Comparison of ENCODE assay signal across 8 cellular contexts in genomic region chr6:116511424-116512131, GRCh38. TPM values are rescaled to one million over a fixed set of nuclear protein-coding genes. Genes with fewer than 3 reads are reported as not detected.
DNase-seq lines count a peak whose midpoint lies in the region; ATAC-seq, FAIRE-seq and TF ChIP-seq lines count a peak whose summit lies in the region.

CALHM5 (plus strand) TSS chr6:116511639; CDS start chr6:116511697, 58 bp downstream.

- H3K9ac ChIP-seq in HUES6 (ENCODE audit: low read length) (peak within 1 kb of the TSS; percentile 5), K562 (ENCODE audit: insufficient read depth in 1 of 2, low read depth in 2 of 2, low read length in 2 of 2) (peak within 1 kb of the TSS in 1 of 2 experiments; percentile 75; a peak in 1 of 4 replicates)

- DNase-seq in AG20443 (ENCODE audit: low spot score) (peak; percentile 83), K562 (ENCODE audit: extremely low read depth in 1 of 4, low spot score in 3 of 4) (peak; percentile 33 to 75 (median 42)), kidney epithelial cell (ENCODE audit: low read depth) (peak; percentile 59), substantia nigra (lab: John Stamatoyannopoulos, UW) (peak in 4 of 49 donors; percentile 1 to 19 (median 4))

- H3K36me3 ChIP-seq in HUES6 (ENCODE audit: control insufficient read depth, insufficient read depth, low read length) (no peaks in the 10 kb centered on the region), K562 (ENCODE audit: control insufficient read depth, insufficient read depth, low read length) (no peaks in the 10 kb centered on the region), kidney epithelial cell (ENCODE audit: control insufficient read depth, insufficient read depth, low read length) (no peaks in the 10 kb centered on the region)

- no TSS peak for BruUV-seq in K562 (replicated peaks; lab: Mats Ljungman, UMichigan)

- no peaks in the 10 kb centered on the region for H3K9me1 ChIP-seq in K562 (ENCODE audit: control insufficient read depth, insufficient read depth, low read length)

- peak within 1 kb of the TSS; percentile 5; the same call in 1 of the 2 replicates for H3K4me3 ChIP-seq in HUES6 (ENCODE audit: low read depth, low read length)
- no peak within 1 kb of the TSS for H3K4me3 ChIP-seq in K562
- no peak within 1 kb of the TSS for H3K4me3 ChIP-seq in kidney epithelial cell (ENCODE audit: low read depth, low read length)

- TF ChIP-seq RAD21 in K562 (CRISPR knock-in tag; conservative IDR thresholded peaks at IDR 0.05 in 1 of 2, IDR thresholded peaks at IDR 0.05 in 1 of 2) = peak; percentile 74 to 85

- CTCF ChIA-PET in K562 (lab: Yijun Ruan, JAX; ENCODE audit: low intra/inter-chr PET ratio) = no interaction called here

- ATAC-seq in K562 (peak; percentile 92), HG02970 (IDR thresholded peaks at IDR 0.05; ENCODE audit: low FRiP score, unreplicated experiment) (no peak), GM21447 (IDR thresholded peaks at IDR 0.05; ENCODE audit: unreplicated experiment) (no peak)
- ATAC-seq in activated CD4-positive, CD25-positive, alpha-beta regulatory T cell treated with anti-CD3 and anti-CD28 coated beads, Interleukin-2, amount 50 U/mL, for 24 hours = no peak

- in situ Hi-C loops in K562 (cut with MboI) = no loop called here

- no peaks in the 10 kb centered on the region for H3K79me2 ChIP-seq in K562 (ENCODE audit: control insufficient read depth, insufficient read depth, low read length)

- no peaks in the 10 kb centered on the region for H4K20me1 ChIP-seq in K562 (replicated peaks; ENCODE audit: control insufficient read depth, insufficient read depth, low read length)

- peak; percentile 33; the same call in 1 of the 2 replicates for TF ChIP-seq EP300 in K562 (IDR thresholded peaks at IDR 0.05; ENCODE audit: low read length)

- TF ChIP-seq CTCF in K562 (IDR thresholded peaks at IDR 0.05 in 2 of 3, conservative IDR thresholded peaks at IDR 0.05 in 1 of 3; ENCODE audit: insufficient read depth in 2 of 3, low read depth in 1 of 3, low read length in 3 of 3) (peak; percentile 55 to 84 (median 72)), kidney epithelial cell (IDR thresholded peaks at IDR 0.05; ENCODE audit: insufficient read depth, low read length, poor library complexity, severe bottlenecking) (peak; percentile 41)

- H3K4me2 ChIP-seq in K562 (ENCODE audit: insufficient read depth, low read length) = peak within 1 kb of the TSS; percentile 63

- H2AFZ ChIP-seq in K562 (ENCODE audit: low read depth, low read length) = peak within 1 kb of the TSS; percentile 87

- FAIRE-seq in K562 (lab: Jason Lieb, UNC) = peak; percentile 78

- H3K9me3 ChIP-seq in HUES6 (ENCODE audit: control insufficient read depth, insufficient read depth, low read depth, low read length) = no peaks in the 10 kb centered on the region
- H3K9me3 ChIP-seq in K562 (replicated peaks; ENCODE audit: control insufficient read depth, insufficient read depth, low read depth, low read length) = no peaks in the 10 kb centered on the region

- TF ChIP-seq POLR2A in K562 (conservative IDR thresholded peaks at IDR 0.05) = no peak

- 10% methylated on average over 10 of the region's 10 CpGs for WGBS in K562 (ENCODE audit: insufficient coverage, low coverage, missing lambda C conversion rate)

- H3K27ac ChIP-seq in HUES6 (ENCODE audit: low read depth, low read length) (no peak within 1 kb of the TSS; the same call in 1 of the 2 replicates), K562 (ENCODE audit: extremely low read depth, low read depth, low read length) (no peak within 1 kb of the TSS), substantia nigra (ENCODE audit: low read depth, low read length, poor library complexity, severe bottlenecking) (peak within 1 kb of the TSS; percentile 32)

- POLR2A ChIA-PET in K562 (lab: Yijun Ruan, JAX) = interaction anchor here (0.6 to 1.8 kb wide), 11 partner anchors 8 to 116 kb away, joined by 3 to 10 read pairs (median 4); partner anchors contain the start of gene CALHM4

- H3K27me3 ChIP-seq in HUES6 (ENCODE audit: control insufficient read depth, insufficient read depth, low read length) (no peaks in the 10 kb centered on the region), K562 (ENCODE audit: control insufficient read depth in 2 of 2, insufficient read depth in 2 of 2, low read length in 2 of 2) (no peaks in the 10 kb centered on the region; a peak in 2 of 5 replicates), kidney epithelial cell (ENCODE audit: control insufficient read depth, insufficient read depth, low read length) (no peaks in the 10 kb centered on the region)

- intact Hi-C loops in K562 (cut with micrococcal nuclease) = loop anchor here (1.0 to 5.0 kb wide), 2 partner anchors 21 to 69 kb away; no protein-coding TSS in a partner anchor

- H3K4me1 ChIP-seq in HUES6 (ENCODE audit: control insufficient read depth, insufficient read depth, low read length) (peaks cover 14% of the 10 kb centered on the region), K562 (replicated peaks in 1 of 2; ENCODE audit: control insufficient read depth in 2 of 2, insufficient read depth in 2 of 2, low read length in 2 of 2) (peaks cover 3 to 6% of the 10 kb centered on the region in 2 experiments; a peak in 3 of 5 replicates)

TF ChIP-seq in K562, 482 proteins besides CTCF, POLR2A, EP300 and RAD21 (continues in another document):
- TF ChIP-seq ZNF583 (CRISPR knock-in tag; IDR thresholded peaks at IDR 0.05) = no peak
- no peak for TF ChIP-seq MIER1 (IDR thresholded peaks at IDR 0.05; ENCODE audit: low read depth)
- TF ChIP-seq BACH1 (tag; IDR thresholded peaks at IDR 0.05) = no peak
- TF ChIP-seq SMC3 (conservative IDR thresholded peaks at IDR 0.05; ENCODE audit: insufficient read depth, low read depth, low read length) = peak; percentile 31; the same call in 1 of the 2 replicates
- no peak for TF ChIP-seq BCL6 (CRISPR knock-in tag; IDR thresholded peaks at IDR 0.05)
- no peak for TF ChIP-seq THRA (IDR thresholded peaks at IDR 0.05)
- TF ChIP-seq NFYB (IDR thresholded peaks at IDR 0.05; ENCODE audit: extremely low read depth, insufficient read length) = no peak
- no peak for TF ChIP-seq EHMT2 (IDR thresholded peaks at IDR 0.05)
- no peak for TF ChIP-seq STAT6 (CRISPR knock-in tag; IDR thresholded peaks at IDR 0.05)
- TF ChIP-seq ZNF217 (CRISPR knock-in tag; IDR thresholded peaks at IDR 0.05) = no peak
- no peak for TF ChIP-seq EGR1 (conservative IDR thresholded peaks at IDR 0.05)
- 0 out of 2 replicates have a peak, but pooled peaks have one; percentile 12 for TF ChIP-seq CEBPG (CRISPR knock-in tag; IDR thresholded peaks at IDR 0.05)
- peak in 1 of 2 experiments; percentile 63; a peak in 2 of 4 replicates for TF ChIP-seq CEBPG (tag; conservative IDR thresholded peaks at IDR 0.05 in 1 of 2, IDR thresholded peaks at IDR 0.05 in 1 of 2)

RNA-seq across cellular contexts. Expression of gene CALHM5, which starts in this region (rescaled TPM):
- 0.05 TPM in 1 of 2 replicates, not detected in the other for total RNA-seq in K562 (2011; cell fraction: chromatin; rRNA removed; ENCODE audit: low replicate concordance)
- total RNA-seq in K562 (2011; cell fraction: nucleolus; rRNA removed) = not detected in 2 replicates
- under 0.01 TPM in 1 of 2 replicates, not detected in the other for total RNA-seq in K562 (2011; cell fraction: nucleoplasm; rRNA removed)
- total RNA-seq in K562 (2014; rRNA removed) = under 0.01 and 0.08 TPM in 2 replicates
- total RNA-seq in K562 (2014; rRNA removed; fragmentation: Illumina TruSeq; extraction: Trizol) = 0.04 and 0.06 TPM in 2 replicates
- total RNA-seq in K562 (2015; rRNA removed; fragmentation: Illumina TruSeq; extraction: Trizol) = under 0.01 TPM in 1 of 2 replicates, not detected in the other
- 0.02 and 0.04 TPM in 2 replicates for total RNA-seq in K562 (2021)
- 0.01 TPM in 1 of 2 replicates, not detected in the other for polyA plus RNA-seq in K562 (2011; rRNA removed)
- polyA plus RNA-seq in K562 (2011; cell fraction: cytosol; rRNA removed) = not detected in 2 replicates
- polyA plus RNA-seq in K562 (2011; cell fraction: nucleus; rRNA removed) = not detected in 2 replicates
- polyA plus RNA-seq in K562 (2012) = 0.03 and 0.04 TPM in 2 replicates
- 0.01 and 0.06 TPM in 2 replicates for polyA plus RNA-seq in K562 (2014; fragmentation: Illumina TruSeq; extraction: Trizol)
- under 1 TPM in 1 of 2 experiments, not detected in 1; 0.04 TPM for polyA plus RNA-seq in K562 (2014; fragmentation: Nextera tagmentation; extraction: Ambion mirVana)
- polyA plus RNA-seq in K562 (2014; rRNA removed) = 0.05 TPM in 1 of 2 replicates, not detected in the other
- 0.04 TPM in 1 of 2 replicates, not detected in the other for polyA minus RNA-seq in K562 (2011; rRNA and poly(A)+ RNA removed)
- not detected in 2 replicates for polyA minus RNA-seq in K562 (2011; cell fraction: cytosol; rRNA and poly(A)+ RNA removed)
- polyA minus RNA-seq in K562 (2011; cell fraction: nucleus; rRNA and poly(A)+ RNA removed) = not detected in 2 replicates
- 0.21 and 0.34 TPM in 2 replicates for total RNA-seq in kidney epithelial cell

Comparison
In these comparisons a context has a peak if more than half of its experiments do, and no peak if none do; other contexts are left out.
1. Peak in DNase-seq, ATAC-seq and H3K4me2 ChIP-seq in K562; RNA of the gene not detected or under 1 TPM.
2. Peak in DNase-seq in kidney epithelial cell; RNA of the gene not detected or under 1 TPM.